In genomic region chr11:32400196-32400595, GRCh38 we compare ENCODE assay signal across 1 cellular context.
A peak's percentile ranks its signal among the peaks of the same experiment; 100 is the strongest.
TF ChIP-seq lines count a peak whose summit lies in the region.

No MANE protein-coding gene starts in this region.

TF ChIP-seq in H1, 55 proteins besides CTCF, POLR2A, EP300 and RAD21:
- TF ChIP-seq CEBPB (IDR thresholded peaks at IDR 0.05; ENCODE audit: low read depth, low read length) (peak; percentile 71; the same call in 1 of the 2 replicates), TEAD4 (IDR thresholded peaks at IDR 0.05; ENCODE audit: low read depth, low read length) (peak; percentile 80), TAF7 (optimal IDR thresholded peaks at IDR 0.05; ENCODE audit: borderline replicate concordance, low read depth, low read length) (no peak)
